ENCODE assay signal across 8 cellular contexts in the genomic region with DNA sequence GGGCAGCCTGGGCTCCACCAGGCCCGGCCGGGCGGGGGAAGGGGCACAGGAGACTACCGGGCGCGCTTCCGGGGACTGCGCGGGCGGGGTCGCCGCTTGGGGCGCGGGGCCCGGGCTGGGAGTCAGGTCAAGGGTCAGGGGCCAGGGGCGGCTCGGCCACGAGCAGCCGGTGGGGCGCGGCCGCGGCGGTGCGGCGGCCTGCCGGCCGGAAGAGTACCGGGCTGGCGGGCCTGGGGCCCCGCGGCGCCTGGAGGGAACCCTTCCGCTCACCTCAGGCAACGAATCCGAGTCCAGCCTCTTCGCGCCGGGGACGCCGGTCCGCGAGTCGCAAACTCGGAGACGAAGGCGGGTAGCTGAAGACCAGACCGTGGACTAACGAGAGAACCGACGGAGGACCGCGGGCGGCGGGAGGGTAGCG. TPM values are rescaled to one million over a fixed set of nuclear protein-coding genes. Genes with fewer than 3 reads are reported as not detected.
DNase-seq lines count a peak whose midpoint lies in the region; ATAC-seq and TF ChIP-seq lines count a peak whose summit lies in the region.

No MANE protein-coding gene starts in this region.

- peaks cover 2% of the 10 kb centered on the region for H3K36me3 ChIP-seq in CD4-positive, CD25-positive, alpha-beta regulatory T cell (ENCODE audit: control insufficient read depth, insufficient read depth, low read length)
- H3K36me3 ChIP-seq in esophagus muscularis mucosa: peaks cover 2 to 27% (median 21%) of the 10 kb centered on the region in 4 donors

- CTCF ChIA-PET in activated CD8-positive, alpha-beta T cell treated with anti-CD3 and anti-CD28 coated beads for 36 hours (lab: Charles Lee): interaction anchor here (1.0 to 5.0 kb wide), 3 partner anchors 17 to 72 kb away, joined by 3 to 31 read pairs (median 14); a partner anchor contains a TSS

- intact Hi-C loops in activated CD8-positive, alpha-beta T cell treated with anti-CD3 and anti-CD28 coated beads for 36 hours (cut with micrococcal nuclease): no loop called here
- intact Hi-C loops in esophagus muscularis mucosa (cut with DNase I): loop anchor here (1.0 to 5.0 kb wide), 2 partner anchors 54 to 71 kb away; a partner anchor contains a TSS

- no peak for TF ChIP-seq POLR2A in esophagus muscularis mucosa (IDR thresholded peaks at IDR 0.05; ENCODE audit: low read depth)

- no peaks in the 10 kb centered on the region for H3K9me3 Mint-ChIP-seq in CD4-positive, CD25-positive, alpha-beta regulatory T cell
- H3K9me3 Mint-ChIP-seq in activated CD8-positive, alpha-beta T cell treated with anti-CD3 and anti-CD28 coated beads for 36 hours: no peaks in the 10 kb centered on the region
- no peaks in the 10 kb centered on the region for H3K9me3 Mint-ChIP-seq in nephron progenitor cell
- no peaks in the 10 kb centered on the region for H3K9me3 Mint-ChIP-seq in type B pancreatic cell

- no peaks in the 10 kb centered on the region for H3K27me3 Mint-ChIP-seq in CD4-positive, CD25-positive, alpha-beta regulatory T cell
- no peaks in the 10 kb centered on the region for H3K27me3 Mint-ChIP-seq in activated CD8-positive, alpha-beta T cell treated with anti-CD3 and anti-CD28 coated beads for 36 hours
- no peaks in the 10 kb centered on the region for H3K27me3 Mint-ChIP-seq in nephron progenitor cell (ENCODE audit: low read depth, poor library complexity)
- H3K27me3 Mint-ChIP-seq in type B pancreatic cell: no peaks in the 10 kb centered on the region

- POLR2A ChIA-PET in activated CD8-positive, alpha-beta T cell treated with anti-CD3 and anti-CD28 coated beads for 36 hours (lab: Charles Lee): interaction anchor here (0.7 to 3.9 kb wide), 12 partner anchors 9 to 268 kb away, joined by 3 to 37 read pairs (median 5); a partner anchor contains a TSS

- peak in 2 of 3 donors; percentile 55 to 62 for DNase-seq in CD4-positive, CD25-positive, alpha-beta regulatory T cell
- DNase-seq in HL-60 (ENCODE audit: low read depth in 1 of 2, low spot score in 1 of 2): peak in 1 of 2 experiments; percentile 53
- peak; percentile 61 for DNase-seq in activated CD8-positive, alpha-beta T cell treated with anti-CD3 and anti-CD28 coated beads for 36 hours
- no peak for DNase-seq in esophagus muscularis mucosa (ENCODE audit: extremely low spot score)
- peak; percentile 73 for DNase-seq in nephron progenitor cell
- peak; percentile 72 for DNase-seq in type B pancreatic cell (ENCODE audit: extremely low spot score, unreplicated experiment)
- DNase-seq in SW 1271 (lab: John Stamatoyannopoulos, UW): no peak

- peaks cover 72% of the 10 kb centered on the region for H3K4me1 ChIP-seq in CD4-positive, CD25-positive, alpha-beta regulatory T cell (ENCODE audit: control insufficient read depth, insufficient read depth, low read length, poor library complexity, severe bottlenecking)
- H3K4me1 ChIP-seq in esophagus muscularis mucosa: peaks cover 60 to 77% (median 73%) of the 10 kb centered on the region in 4 donors

- ATAC-seq in CD4-positive, CD25-positive, alpha-beta regulatory T cell (ENCODE audit: low read depth in 2 of 2): peak; percentile 5 to 9
- ATAC-seq in GM21381 (IDR thresholded peaks at IDR 0.05; ENCODE audit: unreplicated experiment): peak; percentile 29
- peak; percentile 8 for ATAC-seq in activated CD8-positive, alpha-beta T cell treated with anti-CD3 and anti-CD28 coated beads for 36 hours

- peaks cover 39 to 78% (median 55%) of the 10 kb centered on the region in 4 donors for H3K4me1 Mint-ChIP-seq in CD4-positive, CD25-positive, alpha-beta regulatory T cell
- peaks cover 63% of the 10 kb centered on the region for H3K4me1 Mint-ChIP-seq in activated CD8-positive, alpha-beta T cell treated with anti-CD3 and anti-CD28 coated beads for 36 hours (ENCODE audit: low read depth)
- H3K4me1 Mint-ChIP-seq in nephron progenitor cell (peaks cover 42% of the 10 kb centered on the region), type B pancreatic cell (ENCODE audit: unreplicated experiment) (peaks cover 43% of the 10 kb centered on the region)

- TF ChIP-seq EP300 in esophagus muscularis mucosa (IDR thresholded peaks at IDR 0.05): no peak

- peak overlapping the region; percentile 19 for H3K4me3 ChIP-seq in CD4-positive, CD25-positive, alpha-beta regulatory T cell (ENCODE audit: low read depth, low read length)
- H3K4me3 ChIP-seq in HL-60 (replicated peaks; ENCODE audit: insufficient read depth, low read length) (peak overlapping the region; percentile 74), esophagus muscularis mucosa (peak overlapping the region; percentile 74 to 98 (median 90))

- peak overlapping the region; percentile 86 to 96 (median 93) for H3K4me3 Mint-ChIP-seq in CD4-positive, CD25-positive, alpha-beta regulatory T cell
- H3K4me3 Mint-ChIP-seq in activated CD8-positive, alpha-beta T cell treated with anti-CD3 and anti-CD28 coated beads for 36 hours: peak overlapping the region; percentile 89
- peak overlapping the region; percentile 95 for H3K4me3 Mint-ChIP-seq in nephron progenitor cell
- H3K4me3 Mint-ChIP-seq in type B pancreatic cell: peak overlapping the region; percentile 98

- H3K27ac Mint-ChIP-seq in CD4-positive, CD25-positive, alpha-beta regulatory T cell: peak overlapping the region in 2 of 3 donors; percentile 96
- H3K27ac Mint-ChIP-seq in activated CD8-positive, alpha-beta T cell treated with anti-CD3 and anti-CD28 coated beads for 36 hours: peak overlapping the region; percentile 94
- H3K27ac Mint-ChIP-seq in nephron progenitor cell (peak overlapping the region; percentile 93), type B pancreatic cell (peak overlapping the region; percentile 94)

- 0% methylated on average over 23 of the region's 56 CpGs for WGBS in esophagus muscularis mucosa

- TF ChIP-seq CTCF in HL-60 (IDR thresholded peaks at IDR 0.05; ENCODE audit: insufficient read depth, low read length): no peak
- no peak for TF ChIP-seq CTCF in activated CD8-positive, alpha-beta T cell treated with anti-CD3 and anti-CD28 coated beads for 36 hours (IDR thresholded peaks at IDR 0.05)
- TF ChIP-seq CTCF in esophagus muscularis mucosa (IDR thresholded peaks at IDR 0.05): no peak
- TF ChIP-seq CTCF in nephron progenitor cell (IDR thresholded peaks at IDR 0.05): no peak
- TF ChIP-seq CTCF in type B pancreatic cell (conservative IDR thresholded peaks at IDR 0.05): no peak

- no peaks in the 10 kb centered on the region for H3K9me3 ChIP-seq in CD4-positive, CD25-positive, alpha-beta regulatory T cell (ENCODE audit: control insufficient read depth in 2 of 2, low read length in 2 of 2)
- H3K9me3 ChIP-seq in esophagus muscularis mucosa: no peaks in the 10 kb centered on the region

- peaks cover 16% of the 10 kb centered on the region for H3K36me3 Mint-ChIP-seq in CD4-positive, CD25-positive, alpha-beta regulatory T cell
- H3K36me3 Mint-ChIP-seq in activated CD8-positive, alpha-beta T cell treated with anti-CD3 and anti-CD28 coated beads for 36 hours (ENCODE audit: low read depth): peaks cover 52% of the 10 kb centered on the region
- peaks cover 14% of the 10 kb centered on the region for H3K36me3 Mint-ChIP-seq in nephron progenitor cell (ENCODE audit: low read depth)
- peaks cover 12% of the 10 kb centered on the region for H3K36me3 Mint-ChIP-seq in type B pancreatic cell

- H3K27me3 ChIP-seq in CD4-positive, CD25-positive, alpha-beta regulatory T cell (ENCODE audit: control insufficient read depth, insufficient read depth, low read length): no peaks in the 10 kb centered on the region
- no peaks in the 10 kb centered on the region for H3K27me3 ChIP-seq in HL-60 (ENCODE audit: insufficient read depth, poor library complexity, severe bottlenecking)
- no peaks in the 10 kb centered on the region for H3K27me3 ChIP-seq in esophagus muscularis mucosa

- peak overlapping the region; percentile 92 for H3K27ac ChIP-seq in CD4-positive, CD25-positive, alpha-beta regulatory T cell (ENCODE audit: insufficient read depth, low read length, poor library complexity, severe bottlenecking)
- H3K27ac ChIP-seq in HL-60 (replicated peaks) (peak overlapping the region; percentile 86), esophagus muscularis mucosa (replicated peaks in 1 of 4) (peak overlapping the region; percentile 96 to 100 (median 98))

RNA-seq across cellular contexts. Expression of a gene that starts 0.2 kb away (rescaled TPM):
- 319 TPM for total RNA-seq in CD4-positive, CD25-positive, alpha-beta regulatory T cell
- 100 to 1,000 TPM; 602 to 818 (median 680) TPM for polyA plus RNA-seq in CD4-positive, CD25-positive, alpha-beta regulatory T cell
- total RNA-seq in activated CD8-positive, alpha-beta T cell treated with anti-CD3 and anti-CD28 coated beads for 36 hours: 100 to 1,000 TPM; 432 to 437 TPM
- total RNA-seq in esophagus muscularis mucosa (100 to 1,000 TPM; 380 to 521 (median 480) TPM), type B pancreatic cell (ENCODE audit: low replicate concordance) (300 and 325 TPM in 2 replicates)

RNA-seq across cellular contexts. Expression of a gene that starts 0.7 kb away (rescaled TPM):
- 27.6 TPM for total RNA-seq in CD4-positive, CD25-positive, alpha-beta regulatory T cell
- polyA plus RNA-seq in CD4-positive, CD25-positive, alpha-beta regulatory T cell: 10 to 100 TPM; 33.5 to 39.7 (median 34.1) TPM
- 10 to 100 TPM; 10.4 to 12.4 TPM for total RNA-seq in activated CD8-positive, alpha-beta T cell treated with anti-CD3 and anti-CD28 coated beads for 36 hours
- 10 to 100 TPM; 22.0 to 29.8 (median 26.2) TPM for total RNA-seq in esophagus muscularis mucosa
- total RNA-seq in type B pancreatic cell (ENCODE audit: low replicate concordance): 25.0 and 31.4 TPM in 2 replicates

RNA-seq across cellular contexts. Expression of a gene that starts 10.7 kb away (rescaled TPM):
- total RNA-seq in CD4-positive, CD25-positive, alpha-beta regulatory T cell: 13.3 TPM
- 1 to 10 TPM in 1 of 4 donors, under 1 TPM in 3; 0.29 to 1.1 (median 0.54) TPM for polyA plus RNA-seq in CD4-positive, CD25-positive, alpha-beta regulatory T cell
- total RNA-seq in activated CD8-positive, alpha-beta T cell treated with anti-CD3 and anti-CD28 coated beads for 36 hours: 1 to 10 TPM; 2.5 to 4.4 TPM
- total RNA-seq in esophagus muscularis mucosa: 1 to 10 TPM; 1.7 to 5.8 (median 3.8) TPM
- total RNA-seq in type B pancreatic cell (ENCODE audit: low replicate concordance): 12.5 and 21.6 TPM in 2 replicates

RNA-seq across cellular contexts. Expression of a gene that starts 17.6 kb away (rescaled TPM):
- total RNA-seq in CD4-positive, CD25-positive, alpha-beta regulatory T cell: 18.7 TPM
- 1 to 10 TPM; 7.2 to 9.2 (median 8.4) TPM for polyA plus RNA-seq in CD4-positive, CD25-positive, alpha-beta regulatory T cell
- total RNA-seq in activated CD8-positive, alpha-beta T cell treated with anti-CD3 and anti-CD28 coated beads for 36 hours: 10 to 100 TPM in 1 of 2 experiments, 1 to 10 TPM in 1; 8.6 to 11.1 TPM
- total RNA-seq in esophagus muscularis mucosa: 10 to 100 TPM in 1 of 4 donors, 1 to 10 TPM in 3; 4.5 to 11.4 (median 7.4) TPM
- total RNA-seq in type B pancreatic cell (ENCODE audit: low replicate concordance): 16.2 and 27.1 TPM in 2 replicates

RNA-seq across cellular contexts. Expression of a gene that starts 53.4 kb away (rescaled TPM):
- 74.1 TPM for total RNA-seq in CD4-positive, CD25-positive, alpha-beta regulatory T cell
- polyA plus RNA-seq in CD4-positive, CD25-positive, alpha-beta regulatory T cell: 100 to 1,000 TPM; 238 to 304 (median 244) TPM
- 100 to 1,000 TPM; 201 to 202 TPM for total RNA-seq in activated CD8-positive, alpha-beta T cell treated with anti-CD3 and anti-CD28 coated beads for 36 hours
- total RNA-seq in esophagus muscularis mucosa (100 to 1,000 TPM; 154 to 295 (median 226) TPM), type B pancreatic cell (ENCODE audit: low replicate concordance) (114 and 132 TPM in 2 replicates)

Comparison
In these comparisons a context has a peak if more than half of its experiments do, and no peak if none do; other contexts are left out.
1. DNase-seq: peak in CD4-positive, CD25-positive, alpha-beta regulatory T cell (2 of 3), activated CD8-positive, alpha-beta T cell treated with anti-CD3 and anti-CD28 coated beads for 36 hours (single experiment), nephron progenitor cell (single experiment) and type B pancreatic cell (single experiment); none in esophagus muscularis mucosa (single experiment) and SW 1271 (0 of 2).
2. H3K4me3 ChIP-seq: peak in every context shown above with its lines; median percentile 90 in esophagus muscularis mucosa; 74 in HL-60; 19 in CD4-positive, CD25-positive, alpha-beta regulatory T cell.
3. Peak in every context shown above with its lines, with median percentiles within 50 percentile points of each other: ATAC-seq, H3K27ac ChIP-seq, H3K27ac Mint-ChIP-seq and H3K4me3 Mint-ChIP-seq.